In genomic region chr3:24400450-24400849, GRCh38 we compare ENCODE assay signal across 16 cellular contexts.
"Had no signal": no experiment of that assay in that cellular context is flagged by ENCODE, and none has a peak within 500 bp of the region (broad histone marks: within the 10 kb centered on the region; RNA-seq: fewer than 3 reads in every experiment).

No MANE protein-coding gene starts in this region.

- H3K27me3 ChIP-seq: esophagus muscularis mucosa, testis, vagina had no signal

- H3K27ac Mint-ChIP-seq: activated CD8-positive, alpha-beta memory T cell treated with anti-CD3 and anti-CD28 coated beads, Interleukin-2, amount 10 ng/mL, durations not matched to agents 7 days and 5 days; activated naive CD8-positive, alpha-beta T cell treated with anti-CD3 and anti-CD28 coated beads, Interleukin-2, amount 10 ng/mL, durations not matched to agents 7 days and 5 days; activated T-cell treated with anti-CD3 and anti-CD28 coated beads, Interleukin-2, amount 50 U/mL, for 24 hours; natural killer cell treated with Interleukin-12 subunit alpha and Interleukin-12 subunit beta and Interleukin-15 and Interleukin-18, amount 100 ng/mL, for 72 hours; stimulated activated naive CD8-positive, alpha-beta T cell treated with anti-CD3 and anti-CD28 coated beads, Interleukin-15, Interleukin-2, amounts not matched to agents 100 ng/mL and 50 ng/mL, for 24 hours; T-helper 2 cell treated with Interferon-gamma antibody and Interleukin-4, amounts not matched to agents 5 μg/mL and 100 μg/mL, for 36 hours had no signal

- ATAC-seq: activated CD8-positive, alpha-beta memory T cell treated with anti-CD3 and anti-CD28 coated beads, Interleukin-2, amount 10 ng/mL, durations not matched to agents 7 days and 5 days; natural killer cell treated with Interleukin-12 subunit alpha and Interleukin-12 subunit beta and Interleukin-15 and Interleukin-18, amount 100 ng/mL, for 72 hours had no signal

- H3K9me3 Mint-ChIP-seq: activated naive CD8-positive, alpha-beta T cell treated with anti-CD3 and anti-CD28 coated beads, Interleukin-2, amount 10 ng/mL, durations not matched to agents 7 days and 5 days; stimulated activated naive CD8-positive, alpha-beta T cell treated with anti-CD3 and anti-CD28 coated beads, Interleukin-15, Interleukin-2, amounts not matched to agents 100 ng/mL and 50 ng/mL, for 24 hours; T-helper 2 cell treated with Interferon-gamma antibody and Interleukin-4, amounts not matched to agents 5 μg/mL and 100 μg/mL, for 36 hours had no signal

- H3K36me3 Mint-ChIP-seq: activated CD8-positive, alpha-beta memory T cell treated with anti-CD3 and anti-CD28 coated beads, Interleukin-2, amount 10 ng/mL, durations not matched to agents 7 days and 5 days; activated naive CD8-positive, alpha-beta T cell treated with anti-CD3 and anti-CD28 coated beads, Interleukin-2, amount 10 ng/mL, durations not matched to agents 7 days and 5 days; natural killer cell treated with Interleukin-12 subunit alpha and Interleukin-12 subunit beta and Interleukin-15 and Interleukin-18, amount 100 ng/mL, for 72 hours had no signal

- H3K36me3 ChIP-seq: esophagus muscularis mucosa, vagina had no signal

- H3K27ac ChIP-seq: testis, vagina had no signal

- H3K4me3 ChIP-seq: esophagus muscularis mucosa, mucosa of descending colon, testis, vagina had no signal

- H3K4me3 Mint-ChIP-seq: activated CD8-positive, alpha-beta memory T cell treated with anti-CD3 and anti-CD28 coated beads, Interleukin-2, amount 10 ng/mL, durations not matched to agents 7 days and 5 days; activated naive CD8-positive, alpha-beta T cell treated with anti-CD3 and anti-CD28 coated beads, Interleukin-2, amount 10 ng/mL, durations not matched to agents 7 days and 5 days; activated T-cell treated with anti-CD3 and anti-CD28 coated beads, Interleukin-2, amount 50 U/mL, for 24 hours; natural killer cell treated with Interleukin-12 subunit alpha and Interleukin-12 subunit beta and Interleukin-15 and Interleukin-18, amount 100 ng/mL, for 72 hours; stimulated activated naive CD8-positive, alpha-beta T cell treated with anti-CD3 and anti-CD28 coated beads, Interleukin-15, Interleukin-2, amounts not matched to agents 100 ng/mL and 50 ng/mL, for 24 hours; T-helper 2 cell treated with Interferon-gamma antibody and Interleukin-4, amounts not matched to agents 5 μg/mL and 100 μg/mL, for 36 hours had no signal

- H3K27me3 Mint-ChIP-seq: activated CD8-positive, alpha-beta memory T cell treated with anti-CD3 and anti-CD28 coated beads, Interleukin-2, amount 10 ng/mL, durations not matched to agents 7 days and 5 days; activated naive CD8-positive, alpha-beta T cell treated with anti-CD3 and anti-CD28 coated beads, Interleukin-2, amount 10 ng/mL, durations not matched to agents 7 days and 5 days; activated T-cell treated with anti-CD3 and anti-CD28 coated beads, Interleukin-2, amount 50 U/mL, for 24 hours; natural killer cell treated with Interleukin-12 subunit alpha and Interleukin-12 subunit beta and Interleukin-15 and Interleukin-18, amount 100 ng/mL, for 72 hours; stimulated activated naive CD8-positive, alpha-beta T cell treated with anti-CD3 and anti-CD28 coated beads, Interleukin-15, Interleukin-2, amounts not matched to agents 100 ng/mL and 50 ng/mL, for 24 hours had no signal

- H3K4me1 Mint-ChIP-seq: activated CD8-positive, alpha-beta memory T cell treated with anti-CD3 and anti-CD28 coated beads, Interleukin-2, amount 10 ng/mL, durations not matched to agents 7 days and 5 days; activated naive CD8-positive, alpha-beta T cell treated with anti-CD3 and anti-CD28 coated beads, Interleukin-2, amount 10 ng/mL, durations not matched to agents 7 days and 5 days had no signal

- H3K9me3 ChIP-seq: esophagus muscularis mucosa, mucosa of descending colon, testis, vagina had no signal

- DNase-seq: activated CD4-positive, alpha-beta T cell treated with anti-CD3 and anti-CD28 coated beads, Interleukin-2, amount 50 U/mL, for 4 hours; activated CD4-positive, CD25-positive, alpha-beta regulatory T cell treated with anti-CD3 and anti-CD28 coated beads, Interleukin-2, amount 50 U/mL, for 72 hours; activated CD8-positive, alpha-beta memory T cell treated with anti-CD3 and anti-CD28 coated beads, Interleukin-2, amount 10 ng/mL, durations not matched to agents 7 days and 5 days; activated effector memory CD4-positive, alpha-beta T cell treated with anti-CD3 and anti-CD28 coated beads, Interleukin-2, amount 50 U/mL, for 16 hours; activated naive CD8-positive, alpha-beta T cell treated with anti-CD3 and anti-CD28 coated beads, Interleukin-2, amount 10 ng/mL, durations not matched to agents 7 days and 5 days; activated T-cell treated with anti-CD3 and anti-CD28 coated beads, Interleukin-2, amount 50 U/mL, for 24 hours; anterior cingulate cortex; mucosa of descending colon; stimulated activated CD4-positive, alpha-beta T cell treated with anti-CD3 and anti-CD28 coated beads, Interleukin-15, amount 100 ng/mL, for 24 hours; stimulated activated CD4-positive, alpha-beta T cell treated with anti-CD3 and anti-CD28 coated beads, Interleukin-4, amount 100 ng/mL, for 24 hours; testis had no signal

- H3K4me1 ChIP-seq: testis had no signal
